Comparison of ENCODE assay signal across 35 cellular contexts in genomic region chr11:462107-462890, GRCh38. TPM values are rescaled to one million over a fixed set of nuclear protein-coding genes. Genes with fewer than 3 reads are reported as not detected.
"Had no signal": no experiment of that assay in that cellular context is flagged by ENCODE, and none has a peak within 500 bp of the region (broad histone marks: within the 10 kb centered on the region; RNA-seq: fewer than 3 reads in every experiment).

No MANE protein-coding gene starts in this region.

- DNase-seq: activated CD4-positive, alpha-beta T cell treated with anti-CD3 and anti-CD28 coated beads for 48 hours; activated CD4-positive, alpha-beta T cell treated with anti-CD3 and anti-CD28 coated beads, Interleukin-2, amount 50 U/mL, for 48 hours; activated CD8-positive, alpha-beta memory T cell treated with anti-CD3 and anti-CD28 coated beads for 24 hours; activated effector memory CD4-positive, alpha-beta T cell treated with anti-CD3 and anti-CD28 coated beads, Interleukin-2, amount 50 U/mL, for 16 hours; activated naive CD4-positive, alpha-beta T cell treated with anti-CD3 and anti-CD28 coated beads, Interleukin-2, amount 10 ng/mL, durations not matched to agents 7 days and 5 days; activated naive CD8-positive, alpha-beta T cell treated with anti-CD3 and anti-CD28 coated beads, Interleukin-2, amount 10 ng/mL, durations not matched to agents 7 days and 5 days; dorsolateral prefrontal cortex; effector memory CD4-positive, alpha-beta T cell; erythroblast; gastrocnemius medialis; glutamatergic neuron; midbrain; naive thymus-derived CD4-positive, alpha-beta T cell; nucleus accumbens; right lobe of liver; stimulated activated CD4-positive, alpha-beta T cell treated with anti-CD3 and anti-CD28 coated beads, Interleukin-12 subunit alpha, Interleukin-12 subunit beta, amount 100 ng/mL, for 4 hours; stimulated activated CD4-positive, alpha-beta T cell treated with anti-CD3 and anti-CD28 coated beads, Interleukin-4, amount 100 ng/mL, for 1 hour; stimulated activated naive CD8-positive, alpha-beta T cell treated with anti-CD3 and anti-CD28 coated beads, Interleukin-15, Interleukin-2, amounts not matched to agents 100 U/mL and 50 U/mL, for 24 hours; T-helper 9 cell; testis; transverse colon had no signal

- H3K4me2 ChIP-seq: hepatocyte had no signal

- H2AFZ ChIP-seq: hepatocyte, parathyroid adenoma had no signal

- H3K27me3 ChIP-seq: ascending aorta, dorsolateral prefrontal cortex, gastrocnemius medialis, hepatocyte, right lobe of liver, testis, transverse colon, vagina had no signal

- H3K9ac ChIP-seq: parathyroid adenoma had no signal

- FAIRE-seq: TTC549 had no signal

- H3K27me3 Mint-ChIP-seq: activated naive CD4-positive, alpha-beta T cell treated with anti-CD3 and anti-CD28 coated beads, Interleukin-2, amount 10 ng/mL, durations not matched to agents 7 days and 5 days; activated naive CD8-positive, alpha-beta T cell treated with anti-CD3 and anti-CD28 coated beads, Interleukin-2, amount 10 ng/mL, durations not matched to agents 7 days and 5 days; brain; memory B cell; naive thymus-derived CD4-positive, alpha-beta T cell had no signal

- H3K9me3 Mint-ChIP-seq: activated naive CD4-positive, alpha-beta T cell treated with anti-CD3 and anti-CD28 coated beads, Interleukin-2, amount 10 ng/mL, durations not matched to agents 7 days and 5 days; activated naive CD8-positive, alpha-beta T cell treated with anti-CD3 and anti-CD28 coated beads, Interleukin-2, amount 10 ng/mL, durations not matched to agents 7 days and 5 days; activated T-helper 1 cell treated with anti-CD3 and anti-CD28 coated beads, Interleukin-12 subunit alpha, Interleukin-12 subunit beta, Interleukin-2, Interleukin-4 antibody, amounts not matched to agents 30 ng/mL and 10 ng/mL and 1 ng/mL, durations not matched to agents 14 hours and 24 hours and 36 hours; brain; memory B cell; naive thymus-derived CD4-positive, alpha-beta T cell had no signal

- H3K27ac ChIP-seq: ascending aorta, gastrocnemius medialis, parathyroid adenoma, right lobe of liver, testis, transverse colon, vagina, VCaP had no signal

- H3K4me3 Mint-ChIP-seq: activated naive CD4-positive, alpha-beta T cell treated with anti-CD3 and anti-CD28 coated beads, Interleukin-2, amount 10 ng/mL, durations not matched to agents 7 days and 5 days; activated naive CD8-positive, alpha-beta T cell treated with anti-CD3 and anti-CD28 coated beads, Interleukin-2, amount 10 ng/mL, durations not matched to agents 7 days and 5 days; activated T-helper 1 cell treated with anti-CD3 and anti-CD28 coated beads, Interleukin-12 subunit alpha, Interleukin-12 subunit beta, Interleukin-2, Interleukin-4 antibody, amounts not matched to agents 30 ng/mL and 10 ng/mL and 1 ng/mL, durations not matched to agents 14 hours and 24 hours and 36 hours; brain; naive thymus-derived CD4-positive, alpha-beta T cell had no signal

- H3K4me1 ChIP-seq: ascending aorta, gastrocnemius medialis, parathyroid adenoma, right lobe of liver, testis, transverse colon had no signal

- H3K27ac Mint-ChIP-seq: activated naive CD4-positive, alpha-beta T cell treated with anti-CD3 and anti-CD28 coated beads, Interleukin-2, amount 10 ng/mL, durations not matched to agents 7 days and 5 days; activated naive CD8-positive, alpha-beta T cell treated with anti-CD3 and anti-CD28 coated beads, Interleukin-2, amount 10 ng/mL, durations not matched to agents 7 days and 5 days; activated T-helper 1 cell treated with anti-CD3 and anti-CD28 coated beads, Interleukin-12 subunit alpha, Interleukin-12 subunit beta, Interleukin-2, Interleukin-4 antibody, amounts not matched to agents 30 ng/mL and 10 ng/mL and 1 ng/mL, durations not matched to agents 14 hours and 24 hours and 36 hours; brain; memory B cell had no signal

- H3K9me3 ChIP-seq: ascending aorta, gastrocnemius medialis, right lobe of liver, testis, transverse colon, vagina had no signal

- H3K4me3 ChIP-seq: ascending aorta, coronary artery, dorsolateral prefrontal cortex, gastrocnemius medialis, hepatocyte, right lobe of liver, skin epidermis, testis, transverse colon, vagina had no signal

- H3K36me3 ChIP-seq: transverse colon had no signal

- ATAC-seq: activated CD4-positive, CD25-positive, alpha-beta regulatory T cell treated with anti-CD3 and anti-CD28 coated beads, Interleukin-2, amount 50 U/mL, for 24 hours; gastrocnemius medialis; naive thymus-derived CD4-positive, alpha-beta T cell; stimulated activated naive CD8-positive, alpha-beta T cell treated with anti-CD3 and anti-CD28 coated beads, Interleukin-15, Interleukin-2, amounts not matched to agents 100 U/mL and 50 U/mL, for 24 hours had no signal

RNA-seq across cellular contexts. Expression of gene ANO9, which starts 20.5 kb away (rescaled TPM):
- total RNA-seq: cerebellum had no signal
- polyA plus RNA-seq: neural cell had no signal
